9 cellular contexts compared by ENCODE assay signal in the genomic region with DNA sequence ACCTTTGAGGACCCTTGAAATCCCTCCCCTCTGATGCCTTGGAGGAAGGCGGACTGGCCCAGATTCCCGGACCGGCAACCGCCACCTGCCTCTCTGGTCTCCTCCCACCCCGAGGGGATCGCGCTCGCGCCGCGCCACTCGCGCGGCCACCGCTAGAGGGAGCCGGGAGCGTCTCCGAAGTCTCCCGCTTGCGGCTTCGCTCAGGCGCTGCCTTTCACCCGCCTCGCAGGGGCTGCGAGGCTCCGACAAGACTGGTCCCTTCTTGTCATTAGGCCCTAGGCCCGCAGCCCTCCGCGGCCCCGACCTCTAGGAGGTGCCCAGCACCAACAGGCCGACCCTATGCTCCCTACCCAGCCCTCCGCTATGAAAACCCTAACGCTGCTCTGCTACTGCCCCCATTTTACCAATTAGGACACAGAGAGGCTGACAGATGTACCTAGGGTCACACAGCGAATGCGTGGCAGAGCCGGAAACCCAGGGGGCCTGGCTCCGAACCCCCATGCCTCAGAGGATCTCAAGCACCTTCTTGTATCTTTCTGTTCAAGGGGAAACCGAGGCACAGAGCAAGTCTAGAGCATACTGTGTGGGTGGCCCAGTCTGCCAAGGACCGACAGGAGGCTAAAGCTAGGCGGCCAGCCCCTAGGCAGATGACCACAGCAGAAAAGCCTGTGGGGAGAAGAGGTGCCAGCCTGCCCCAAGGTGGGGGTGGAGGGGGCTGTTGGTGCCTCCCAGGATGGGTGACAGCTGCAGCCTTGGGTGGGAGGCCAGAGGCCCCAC. TPM values are rescaled to one million over a fixed set of nuclear protein-coding genes. Genes with fewer than 3 reads are reported as not detected.
A peak's percentile ranks its signal among the peaks of the same experiment; 100 is the strongest.
DNase-seq lines count a peak whose midpoint lies in the region; ATAC-seq and TF ChIP-seq lines count a peak whose summit lies in the region.
"Had no signal": no experiment of that assay in that cellular context is flagged by ENCODE, and none has a peak within 500 bp of the region (broad histone marks: within the 10 kb centered on the region; RNA-seq: fewer than 3 reads in every experiment).

No MANE protein-coding gene starts in this region.

- no peak overlapping the region for H4K8ac ChIP-seq in mesendoderm (ENCODE audit: low read depth, low read length)

- CTCF ChIA-PET in HEK293 (lab: Yijun Ruan, JAX): interaction anchor here (0.7 to 1.6 kb wide), 9 partner anchors 20 to 283 kb away, joined by 3 to 17 read pairs (median 3); no protein-coding TSS in a partner anchor

- no CpG with 5 or more reads among the region's 40 CpGs for WGBS in mesendoderm (ENCODE audit: extremely low coverage, insufficient coverage, low lambda C conversion rate)

- no peak overlapping the region for H3K27ac ChIP-seq in HEK293 (ENCODE audit: extremely low read depth, low read depth, low read length)
- H3K27ac ChIP-seq in dorsolateral prefrontal cortex: no peak overlapping the region
- no peak overlapping the region for H3K27ac ChIP-seq in mesendoderm (ENCODE audit: low read depth, low read length)

- H3K23ac ChIP-seq in mesendoderm (ENCODE audit: low read length): no peak overlapping the region

- no peaks in the 10 kb centered on the region for H3K9me3 ChIP-seq in HEK293 (ENCODE audit: control insufficient read depth, insufficient read depth, low read depth, low read length)

- peak; percentile 80 for TF ChIP-seq CTCF in HEK293 (tag by site-specific recombination; IDR thresholded peaks at IDR 0.05)
- TF ChIP-seq CTCF in dorsolateral prefrontal cortex (IDR thresholded peaks at IDR 0.05 in 54 of 56, conservative IDR thresholded peaks at IDR 0.05 in 2 of 56; ENCODE audit: low read depth in 1 of 56, partially characterized antibody in 56 of 56): peak; percentile 42 to 88 (median 80)

- H3K18ac ChIP-seq in mesendoderm (ENCODE audit: low read length): no peak overlapping the region

- H4K5ac ChIP-seq in mesendoderm (ENCODE audit: low read length): no peak overlapping the region

- H3K56ac ChIP-seq in mesendoderm (ENCODE audit: low read length): no peak overlapping the region

- POLR2A ChIA-PET in HEK293 (lab: Yijun Ruan, JAX): no interaction called here

- intact Hi-C loops in dorsolateral prefrontal cortex (cut with DNase I): loop anchor here in 1 of 2 donors (2.0 to 10.0 kb wide), 2 partner anchors 33 to 77 kb away; no protein-coding TSS in a partner anchor

- no peak for ATAC-seq in GM21825 (IDR thresholded peaks at IDR 0.05; ENCODE audit: unreplicated experiment)

- H3K79me1 ChIP-seq in mesendoderm (ENCODE audit: low read length): no peaks in the 10 kb centered on the region

- no peak overlapping the region for H2BK120ac ChIP-seq in mesendoderm (ENCODE audit: low read depth, low read length)

- no peak overlapping the region for H3K4ac ChIP-seq in mesendoderm (ENCODE audit: low read depth, low read length)

- no peaks in the 10 kb centered on the region for H3K79me2 ChIP-seq in mesendoderm (ENCODE audit: control insufficient read depth, insufficient read depth, low read length)

- H2BK15ac ChIP-seq in mesendoderm (replicated peaks; ENCODE audit: low read depth): no peak overlapping the region

- no peak overlapping the region for H2BK5ac ChIP-seq in mesendoderm (ENCODE audit: low read length)

- H2AK5ac ChIP-seq in mesendoderm (ENCODE audit: low read length): no peak overlapping the region

- H3K4me1 ChIP-seq in HEK293 (ENCODE audit: control insufficient read depth, insufficient read depth, low read length) (no peaks in the 10 kb centered on the region), mesendoderm (ENCODE audit: control insufficient read depth, low read depth, low read length) (no peaks in the 10 kb centered on the region)

- H3K27me3 ChIP-seq in dorsolateral prefrontal cortex (peaks cover 0 to 39% (median 8%) of the 10 kb centered on the region in 45 donors), mesendoderm (ENCODE audit: insufficient read depth, low read length, poor library complexity) (no peaks in the 10 kb centered on the region)

- DNase-seq in CD1c-positive myeloid dendritic cell (ENCODE audit: extremely low spot score) (peak; percentile 74), NCI-H526 (lab: John Stamatoyannopoulos, UW) (peak; percentile 28 to 85), dorsolateral prefrontal cortex (peak; percentile 45 to 83 (median 60)), mesendoderm (peak; percentile 86)
- peak; percentile 65 to 72 for DNase-seq in activated CD4-positive, alpha-beta T cell treated with anti-CD3 and anti-CD28 coated beads, Interleukin-2, amount 50 U/mL, for 4 hours
- DNase-seq in stimulated activated CD8-positive, alpha-beta memory T cell treated with anti-CD3 and anti-CD28 coated beads, Interleukin-15, amount 100 ng/mL, for 4 hours (ENCODE audit: low read depth in 2 of 2): peak; percentile 40 to 51

- H3K9ac ChIP-seq in mesendoderm (ENCODE audit: low read length): no peak overlapping the region

- no peak overlapping the region for H3K4me2 ChIP-seq in mesendoderm (ENCODE audit: low read length)

- H3K36me3 ChIP-seq in HEK293 (ENCODE audit: control insufficient read depth in 2 of 2, insufficient read depth in 1 of 2, low read length in 2 of 2) (no peaks in the 10 kb centered on the region), mesendoderm (ENCODE audit: control insufficient read depth, insufficient read depth, low read length) (no peaks in the 10 kb centered on the region)

- H3K4me3 ChIP-seq in HEK293 (ENCODE audit: low read depth, low read length) (no peak overlapping the region), dorsolateral prefrontal cortex (peak overlapping the region in 47 of 59 donors; percentile 5 to 55 (median 35)), mesendoderm (ENCODE audit: low read length) (no peak overlapping the region)

TF ChIP-seq in HEK293, 187 proteins besides CTCF, POLR2A, EP300 and RAD21:
- TF ChIP-seq ZNF600 (tag by site-specific recombination; IDR thresholded peaks at IDR 0.05) (no peak), ZXDB (tag by site-specific recombination; IDR thresholded peaks at IDR 0.05) (peak; percentile 74), ZEB2 (tag by site-specific recombination; IDR thresholded peaks at IDR 0.05) (0 out of 2 replicates have a peak, but pooled peaks have one; percentile 15), GFI1B (tag by site-specific recombination; IDR thresholded peaks at IDR 0.05) (no peak), ZFP69B (tag by site-specific recombination; IDR thresholded peaks at IDR 0.05) (no peak), ZBTB48 (tag by site-specific recombination; IDR thresholded peaks at IDR 0.05) (0 out of 2 replicates have a peak, but pooled peaks have one; percentile 21), ZNF501 (tag by site-specific recombination; IDR thresholded peaks at IDR 0.05) (0 out of 2 replicates have a peak, but pooled peaks have one; percentile 43), SP3 (tag by site-specific recombination; IDR thresholded peaks at IDR 0.05) (no peak), ZBTB20 (tag by site-specific recombination; IDR thresholded peaks at IDR 0.05) (no peak), ZNF670 (tag by site-specific recombination; IDR thresholded peaks at IDR 0.05; ENCODE audit: low read depth) (no peak), ZBTB17 (tag by site-specific recombination; IDR thresholded peaks at IDR 0.05) (peak; percentile 41; the same call in 1 of the 2 replicates), ZNF324 (tag by site-specific recombination; IDR thresholded peaks at IDR 0.05) (no peak), ZNF404 (tag by site-specific recombination; IDR thresholded peaks at IDR 0.05) (no peak), ZNF768 (tag by site-specific recombination; IDR thresholded peaks at IDR 0.05) (peak; percentile 93; the same call in 1 of the 2 replicates)
- TF ChIP-seq, protein P1, sequence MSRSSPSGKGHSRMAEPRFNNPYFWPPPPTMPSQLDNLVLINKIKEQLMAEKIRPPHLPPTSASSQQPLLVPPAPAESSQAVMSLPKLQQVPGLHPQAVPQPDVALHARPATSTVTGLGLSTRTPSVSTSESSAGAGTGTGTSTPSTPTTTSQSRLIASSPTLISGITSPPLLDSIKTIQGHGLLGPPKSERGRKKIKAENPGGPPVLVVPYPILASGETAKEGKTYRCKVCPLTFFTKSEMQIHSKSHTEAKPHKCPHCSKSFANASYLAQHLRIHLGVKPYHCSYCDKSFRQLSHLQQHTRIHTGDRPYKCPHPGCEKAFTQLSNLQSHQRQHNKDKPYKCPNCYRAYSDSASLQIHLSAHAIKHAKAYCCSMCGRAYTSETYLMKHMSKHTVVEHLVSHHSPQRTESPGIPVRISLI (tag by site-specific recombination; IDR thresholded peaks at IDR 0.05): no peak
- TF ChIP-seq, protein P2, sequence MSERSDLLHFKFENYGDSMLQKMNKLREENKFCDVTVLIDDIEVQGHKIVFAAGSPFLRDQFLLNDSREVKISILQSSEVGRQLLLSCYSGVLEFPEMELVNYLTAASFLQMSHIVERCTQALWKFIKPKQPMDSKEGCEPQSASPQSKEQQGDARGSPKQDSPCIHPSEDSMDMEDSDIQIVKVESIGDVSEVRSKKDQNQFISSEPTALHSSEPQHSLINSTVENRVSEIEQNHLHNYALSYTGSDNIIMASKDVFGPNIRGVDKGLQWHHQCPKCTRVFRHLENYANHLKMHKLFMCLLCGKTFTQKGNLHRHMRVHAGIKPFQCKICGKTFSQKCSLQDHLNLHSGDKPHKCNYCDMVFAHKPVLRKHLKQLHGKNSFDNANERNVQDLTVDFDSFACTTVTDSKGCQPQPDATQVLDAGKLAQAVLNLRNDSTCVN (tag by site-specific recombination; optimal IDR thresholded peaks at IDR 0.05): peak; percentile 61

RNA-seq across cellular contexts. Expression of a gene that starts 21.4 kb away (rescaled TPM):
- under 1 TPM in 23 of 120 experiments, not detected in 97; 0.13 to 0.48 (median 0.22) TPM for total RNA-seq in dorsolateral prefrontal cortex
- polyA plus RNA-seq in mesendoderm (2013, experiment 1 of 2): 0.08 TPM
- 0.04 TPM for polyA plus RNA-seq in mesendoderm (2013, experiment 2 of 2)
- polyA plus RNA-seq: IgD-negative memory B cell had no signal

Comparison
In these comparisons a context has a peak if more than half of its experiments do, and no peak if none do; other contexts are left out.
1. H3K4me3 ChIP-seq: peak in dorsolateral prefrontal cortex (47 of 59); none in HEK293 (single experiment) and mesendoderm (single experiment).
2. Peak in every context shown above with its lines, with median percentiles within 50 percentile points of each other: DNase-seq.